8 cellular contexts compared by ENCODE assay signal in genomic region chr7:10939237-10939910, GRCh38. TPM values are rescaled to one million over a fixed set of nuclear protein-coding genes. Genes with fewer than 3 reads are reported as not detected.
DNase-seq lines count a peak whose midpoint lies in the region; ATAC-seq and TF ChIP-seq lines count a peak whose summit lies in the region.

No MANE protein-coding gene starts in this region.

- H3K4me1 ChIP-seq in ectodermal cell (ENCODE audit: control insufficient read depth, insufficient read depth, low read length) (peaks cover 4% of the 10 kb centered on the region), muscle layer of colon (ENCODE audit: insufficient read depth, low read length) (peaks cover 44% of the 10 kb centered on the region)

- H3K9me3 Mint-ChIP-seq in type B pancreatic cell: no peaks in the 10 kb centered on the region

- H3K4me3 ChIP-seq in ectodermal cell (ENCODE audit: insufficient read depth, low read depth, low read length): peak overlapping the region; percentile 99
- peak overlapping the region; percentile 84 to 88 for H3K4me3 ChIP-seq in muscle layer of colon (ENCODE audit: low read depth in 1 of 2, low read length in 2 of 2)

- no peak overlapping the region for H3K4me3 Mint-ChIP-seq in type B pancreatic cell

- peaks cover 22% of the 10 kb centered on the region for H3K36me3 ChIP-seq in ectodermal cell (ENCODE audit: control insufficient read depth, insufficient read depth, low read length)
- H3K36me3 ChIP-seq in muscle layer of colon (ENCODE audit: insufficient read depth, low read length): peaks cover 25% of the 10 kb centered on the region

- no peaks in the 10 kb centered on the region for H3K27me3 Mint-ChIP-seq in type B pancreatic cell

- WGBS in ectodermal cell, 2 experiments: 1 to 2% methylated on average over 18 of the region's 18 CpGs

- H3K9me3 ChIP-seq in ectodermal cell (ENCODE audit: control insufficient read depth, low read length) (no peaks in the 10 kb centered on the region), muscle layer of colon (ENCODE audit: low read length) (no peaks in the 10 kb centered on the region)

- H3K27me3 ChIP-seq in ectodermal cell (ENCODE audit: control insufficient read depth, insufficient read depth, low read length, poor library complexity, severe bottlenecking): no peaks in the 10 kb centered on the region
- H3K27me3 ChIP-seq in muscle layer of colon (ENCODE audit: control insufficient read depth in 1 of 2, insufficient read depth in 2 of 2, low read length in 2 of 2): no peaks in the 10 kb centered on the region

- H3K27ac ChIP-seq in ectodermal cell (ENCODE audit: insufficient read depth, low read depth, low read length, poor library complexity, severe bottlenecking): peak overlapping the region; percentile 100
- H3K27ac ChIP-seq in muscle layer of colon (ENCODE audit: low read depth, low read length): peak overlapping the region; percentile 91

- H3K36me3 Mint-ChIP-seq in type B pancreatic cell: peaks cover 21% of the 10 kb centered on the region

- no peak for TF ChIP-seq CTCF in type B pancreatic cell (conservative IDR thresholded peaks at IDR 0.05)

- DNase-seq in HCEC 1CT: peak; percentile 6
- DNase-seq in NAMALWA (ENCODE audit: low spot score): peak; percentile 63
- DNase-seq in cortex of kidney (lab: John Stamatoyannopoulos, UW): no peak
- no peak for DNase-seq in type B pancreatic cell (ENCODE audit: extremely low spot score, unreplicated experiment)
- no peak for DNase-seq in stimulated activated CD4-positive, alpha-beta T cell treated with anti-CD3 and anti-CD28 coated beads, Interleukin-4, amount 100 ng/mL, for 1 hour

- H3K4me1 Mint-ChIP-seq in type B pancreatic cell (ENCODE audit: unreplicated experiment): peaks cover 17% of the 10 kb centered on the region

- peak overlapping the region; percentile 92 for H3K9ac ChIP-seq in muscle layer of colon (ENCODE audit: low read length)

- H3K27ac Mint-ChIP-seq in type B pancreatic cell: no peak overlapping the region

- ATAC-seq in GM18498 (IDR thresholded peaks at IDR 0.05; ENCODE audit: unreplicated experiment): peak; percentile 33

RNA-seq across cellular contexts. Expression of gene PHF14, which starts 34.3 kb away (rescaled TPM):
- 62.4 TPM for polyA plus RNA-seq in ectodermal cell (2013, experiment 1 of 4)
- polyA plus RNA-seq in ectodermal cell (2013, experiment 2 of 4): 57.6 TPM
- polyA plus RNA-seq in ectodermal cell (2013, experiment 3 of 4): 67.3 TPM
- 66.5 TPM for polyA plus RNA-seq in ectodermal cell (2013, experiment 4 of 4)
- total RNA-seq in type B pancreatic cell (ENCODE audit: low replicate concordance): 45.1 and 66.5 TPM in 2 replicates

Comparison
In these comparisons a context has a peak if more than half of its experiments do, and no peak if none do; other contexts are left out.
1. DNase-seq: peak in HCEC 1CT (single experiment) and NAMALWA (single experiment); none in cortex of kidney (single experiment), type B pancreatic cell (single experiment) and stimulated activated CD4-positive, alpha-beta T cell treated with anti-CD3 and anti-CD28 coated beads, Interleukin-4, amount 100 ng/mL, for 1 hour (single experiment).